ENCODE assay signal across 1 cellular context in genomic region chr19:2167896-2168618, GRCh38.
A peak's percentile ranks its signal among the peaks of the same experiment; 100 is the strongest.
TF ChIP-seq lines count a peak whose summit lies in the region.

No MANE protein-coding gene starts in this region.

TF ChIP-seq in K562, 482 proteins besides CTCF, POLR2A, EP300 and RAD21 (continued from another document and continues in another):
- TF ChIP-seq ZNF57 (CRISPR knock-in tag; IDR thresholded peaks at IDR 0.05) = no peak
- TF ChIP-seq USF1 (CRISPR knock-in tag; IDR thresholded peaks at IDR 0.05) = peak; percentile 4; the same call in 1 of the 2 replicates
- no peak for TF ChIP-seq ZNF699 (CRISPR knock-in tag; IDR thresholded peaks at IDR 0.05; ENCODE audit: insufficient replicate concordance)
- TF ChIP-seq ELF2 (CRISPR knock-in tag; IDR thresholded peaks at IDR 0.05) = no peak
- no peak for TF ChIP-seq BCLAF1 (IDR thresholded peaks at IDR 0.05; ENCODE audit: borderline replicate concordance in 1 of 2, control insufficient read depth in 1 of 2, low read depth in 2 of 2, low read length in 1 of 2)
- no peak for TF ChIP-seq ZMIZ1 (IDR thresholded peaks at IDR 0.05; ENCODE audit: low read depth in 2 of 2, low read length in 2 of 2)
- TF ChIP-seq TFAM (CRISPR knock-in tag; conservative IDR thresholded peaks at IDR 0.05) = no peak
- no peak; a peak in 1 of 4 replicates for TF ChIP-seq HDAC1 (IDR thresholded peaks at IDR 0.05)
- peak; percentile 51; the same call in 1 of the 2 replicates for TF ChIP-seq JUND (IDR thresholded peaks at IDR 0.05; ENCODE audit: borderline replicate concordance, low read depth, low read length)
- TF ChIP-seq JUND (tag; IDR thresholded peaks at IDR 0.05; ENCODE audit: borderline replicate concordance, low read depth, low read length) = no peak; the same call in 2 of the 3 replicates
- TF ChIP-seq ZNF785 (CRISPR knock-in tag; IDR thresholded peaks at IDR 0.05) = no peak
- peak in 1 of 2 experiments; percentile 14; a peak in 1 of 4 replicates for TF ChIP-seq MNT (conservative IDR thresholded peaks at IDR 0.05)
- TF ChIP-seq NR3C1 (CRISPR knock-in tag; IDR thresholded peaks at IDR 0.05) = no peak
- no peak for TF ChIP-seq FOXJ3 (CRISPR knock-in tag; IDR thresholded peaks at IDR 0.05)
- no peak for TF ChIP-seq FOXO4 (CRISPR knock-in tag; IDR thresholded peaks at IDR 0.05)
- no peak for TF ChIP-seq MCM3 (IDR thresholded peaks at IDR 0.05)
- no peak for TF ChIP-seq ZFX (CRISPR knock-in tag; IDR thresholded peaks at IDR 0.05)
- TF ChIP-seq LARP7 (IDR thresholded peaks at IDR 0.05) = no peak
- no peak for TF ChIP-seq HES1 (IDR thresholded peaks at IDR 0.05; ENCODE audit: low read depth)
- TF ChIP-seq ZNF518B (CRISPR knock-in tag; IDR thresholded peaks at IDR 0.05) = no peak
- no peak for TF ChIP-seq C11orf30 (IDR thresholded peaks at IDR 0.05; ENCODE audit: low read depth)
- peak; percentile 46; the same call in 1 of the 2 replicates for TF ChIP-seq MEF2A (IDR thresholded peaks at IDR 0.05; ENCODE audit: control insufficient read depth, low read depth, low read length)
- no peak for TF ChIP-seq PHB (CRISPR knock-in tag; IDR thresholded peaks at IDR 0.05)
- TF ChIP-seq SMAD1 (IDR thresholded peaks at IDR 0.05; ENCODE audit: low read depth, low read length, partially characterized antibody) = peak; percentile 22
- no peak for TF ChIP-seq NFIX (CRISPR knock-in tag; IDR thresholded peaks at IDR 0.05; ENCODE audit: low read depth)
- TF ChIP-seq KDM4B (IDR thresholded peaks at IDR 0.05; ENCODE audit: borderline replicate concordance in 2 of 2, low read depth in 1 of 2) = no peak; a peak in 1 of 4 replicates
- no peak for TF ChIP-seq RB1 (IDR thresholded peaks at IDR 0.05; ENCODE audit: low read depth)
- TF ChIP-seq GABPB1 (CRISPR knock-in tag; IDR thresholded peaks at IDR 0.05) = no peak; the same call in 1 of the 2 replicates
- TF ChIP-seq SPI1 (IDR thresholded peaks at IDR 0.05; ENCODE audit: borderline replicate concordance, low read depth, low read length) = peak; percentile 39; the same call in 1 of the 2 replicates
- peak; percentile 34; the same call in 1 of the 2 replicates for TF ChIP-seq GABPA (tag; conservative IDR thresholded peaks at IDR 0.05; ENCODE audit: low read depth)
- no peak for TF ChIP-seq ZNF184 (CRISPR knock-in tag; IDR thresholded peaks at IDR 0.05)
- peak; percentile 19 for TF ChIP-seq PRDM10 (IDR thresholded peaks at IDR 0.05; ENCODE audit: partially characterized antibody)
- TF ChIP-seq HNRNPLL (IDR thresholded peaks at IDR 0.05; ENCODE audit: low read depth, low read length, poor library complexity, severe bottlenecking) = no peak
- 0 out of 2 replicates have a peak, but pooled peaks have one; percentile 24 for TF ChIP-seq AFF4 (CRISPR knock-in tag; IDR thresholded peaks at IDR 0.05)
